Comparison of ENCODE assay signal across 25 cellular contexts in the genomic region with DNA sequence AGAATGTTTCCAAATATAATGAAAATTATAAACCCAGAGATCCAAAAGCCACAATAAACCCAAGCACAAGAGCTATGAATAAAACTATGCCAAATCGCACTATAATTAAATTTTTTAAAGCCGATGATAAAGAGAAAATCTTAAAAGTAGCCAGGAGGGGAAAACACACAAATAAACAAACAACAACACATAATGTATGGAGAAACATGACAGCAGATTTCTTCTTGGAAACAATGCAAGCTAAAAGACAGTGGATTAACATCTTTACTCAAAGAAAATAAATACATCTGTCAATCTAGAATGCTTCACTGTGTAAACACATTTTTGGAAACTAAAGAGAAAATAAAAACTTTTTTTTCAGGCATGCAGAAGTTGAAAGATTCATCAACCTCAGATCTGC.
"Had no signal": no experiment of that assay in that cellular context is flagged by ENCODE, and none has a peak within 500 bp of the region (broad histone marks: within the 10 kb centered on the region; RNA-seq: fewer than 3 reads in every experiment).

No MANE protein-coding gene starts in this region.

- ATAC-seq: activated CD8-positive, alpha-beta T cell treated with anti-CD3 and anti-CD28 coated beads for 36 hours; activated T-cell treated with anti-CD3 and anti-CD28 coated beads, Interleukin-2, amount 50 U/mL, for 4 hours; activated T-helper 17 cell treated with anti-CD3 and anti-CD28 coated beads, Interleukin-2, amount 50 U/mL, for 72 hours; esophagus mucosa; T-helper 17 cell had no signal

- H3K27ac ChIP-seq: brain microvascular endothelial cell, coronary artery, dorsolateral prefrontal cortex had no signal

- H3K27me3 ChIP-seq: brain microvascular endothelial cell, dorsolateral prefrontal cortex had no signal

- H3K4me3 ChIP-seq: coronary artery, dorsolateral prefrontal cortex had no signal

- FAIRE-seq: astrocyte, bronchial epithelial cell had no signal

- DNase-seq: activated CD4-positive, alpha-beta T cell treated with anti-CD3 and anti-CD28 coated beads for 48 hours; activated CD4-positive, alpha-beta T cell treated with anti-CD3 and anti-CD28 coated beads, Interleukin-2, amount 50 U/mL, for 1 hour; activated CD4-positive, alpha-beta T cell treated with anti-CD3 and anti-CD28 coated beads, Interleukin-2, amount 50 U/mL, for 48 hours; activated CD8-positive, alpha-beta memory T cell treated with anti-CD3 and anti-CD28 coated beads for 24 hours; activated CD8-positive, alpha-beta T cell treated with anti-CD3 and anti-CD28 coated beads for 36 hours; activated effector memory CD4-positive, alpha-beta T cell treated with Interleukin-2 at 50 U/mL for 16 hours; activated gamma-delta T cell treated with Interleukin-2 at 50 U/mL for 16 hours; activated naive CD4-positive, alpha-beta T cell treated with anti-CD3 and anti-CD28 coated beads, Interleukin-2, amount 50 U/mL, for 16 hours; activated naive CD4-positive, alpha-beta T cell treated with Interleukin-2 at 50 U/mL for 16 hours; activated T-cell treated with anti-CD3 and anti-CD28 coated beads, Interleukin-2, amount 50 U/mL, for 4 hours; amniotic stem cell; anterior cingulate cortex; brain microvascular endothelial cell; dorsolateral prefrontal cortex; effector memory CD4-positive, alpha-beta T cell; endodermal cell; foreskin fibroblast; T-helper 1 cell; T-helper 17 cell; T1000 had no signal

- H3K36me3 ChIP-seq: brain microvascular endothelial cell had no signal
